29 cellular contexts compared by ENCODE assay signal in genomic region chr6:3478341-3478740, GRCh38. TPM values are rescaled to one million over a fixed set of nuclear protein-coding genes. Genes with fewer than 3 reads are reported as not detected.
"Had no signal": no experiment of that assay in that cellular context is flagged by ENCODE, and none has a peak within 500 bp of the region (broad histone marks: within the 10 kb centered on the region; RNA-seq: fewer than 3 reads in every experiment).

No MANE protein-coding gene starts in this region.

- H3K27ac ChIP-seq: KMS-11, PC-9, RWPE1, SJSA1 had no signal

- H3K27me3 ChIP-seq: SJSA1 had no signal

- H3K36me3 ChIP-seq: SJSA1 had no signal

- H2AFZ ChIP-seq: PC-9 had no signal

- H3K9ac ChIP-seq: KMS-11, SK-N-SH had no signal

- DNase-seq: Karpas-422, KBM-7, MM.1S, MV-4-11, NCI-H1092, NCI-H1105, NCI-H1417 treated with DMSO at 0.1 percent for 48 hours, NCI-H1436 treated with DMSO at 0.1 percent for 48 hours, NCI-H1694 treated with DMSO at 0.1 percent for 48 hours, NCI-H187 treated with DMSO at 0.1 percent for 48 hours, NCI-H2029, NCI-H2081, NCI-H2171 treated with DMSO at 0.1 percent for 48 hours, NCI-H2227 treated with DMSO at 0.1 percent for 48 hours, NCI-H345, NCI-H446, NCI-H510A treated with DMSO at 0.1 percent for 48 hours, NCI-H524 treated with DMSO at 0.1 percent for 48 hours, NCI-H526 treated with DMSO at 0.1 percent for 48 hours, NCI-H774, PC-9, SHP77, SIG-M5, SK-N-SH, SW 1271 had no signal

- H3K4me3 ChIP-seq: PC-9, SJSA1 had no signal

- H3K9me3 ChIP-seq: SK-N-SH had no signal

- H3K4me2 ChIP-seq: KMS-11, PC-9, SK-N-SH had no signal

RNA-seq across cellular contexts. Expression of gene SLC22A23, which starts 21.5 kb away (rescaled TPM):
- total RNA-seq: OCI-LY7 had no signal
- polyA plus RNA-seq: SK-N-SH had no signal
